In genomic region chr2:238369516-238370481, GRCh38 we compare ENCODE assay signal across 1 cellular context.
TF ChIP-seq lines count a peak whose summit lies in the region.

No MANE protein-coding gene starts in this region.

TF ChIP-seq in GM12878, 131 proteins besides CTCF, POLR2A, EP300 and RAD21:
- TF ChIP-seq ZZZ3 (IDR thresholded peaks at IDR 0.05; ENCODE audit: control insufficient read depth, insufficient read length, low read depth) (no peak), NFIC (IDR thresholded peaks at IDR 0.05; ENCODE audit: low read depth, low read length) (no peak), E2F8 (IDR thresholded peaks at IDR 0.05; ENCODE audit: low read depth, partially characterized antibody) (no peak), JUNB (IDR thresholded peaks at IDR 0.05) (no peak), HDAC6 (IDR thresholded peaks at IDR 0.05; ENCODE audit: unreplicated experiment) (no peak), TARDBP (IDR thresholded peaks at IDR 0.05; ENCODE audit: borderline replicate concordance) (no peak), DPF2 (IDR thresholded peaks at IDR 0.05) (no peak), BRCA1 (IDR thresholded peaks at IDR 0.05; ENCODE audit: low read depth, low read length) (no peak), IKZF1 (conservative IDR thresholded peaks at IDR 0.05) (no peak), YBX1 (IDR thresholded peaks at IDR 0.05) (no peak), RCOR1 (conservative IDR thresholded peaks at IDR 0.05; ENCODE audit: low read depth, low read length) (no peak), MYC (IDR thresholded peaks at IDR 0.05; ENCODE audit: insufficient read depth, insufficient read length, insufficient replicate concordance, low read length, severe bottlenecking) (no peak), ZNF687 (IDR thresholded peaks at IDR 0.05) (no peak), TCF7 (IDR thresholded peaks at IDR 0.05; ENCODE audit: borderline replicate concordance) (no peak), CBX3 (IDR thresholded peaks at IDR 0.05; ENCODE audit: borderline replicate concordance, low read depth) (no peak), RAD51 (IDR thresholded peaks at IDR 0.05) (no peak), KLF5 (IDR thresholded peaks at IDR 0.05; ENCODE audit: partially characterized antibody) (no peak), ZBTB33 (IDR thresholded peaks at IDR 0.05) (no peak), RELA (IDR thresholded peaks at IDR 0.05; ENCODE audit: borderline replicate concordance, partially characterized antibody) (no peak)
TF ChIP-seq in GM12878: peak in this region for 0.
